1 cellular context compared by ENCODE assay signal in the genomic region with DNA sequence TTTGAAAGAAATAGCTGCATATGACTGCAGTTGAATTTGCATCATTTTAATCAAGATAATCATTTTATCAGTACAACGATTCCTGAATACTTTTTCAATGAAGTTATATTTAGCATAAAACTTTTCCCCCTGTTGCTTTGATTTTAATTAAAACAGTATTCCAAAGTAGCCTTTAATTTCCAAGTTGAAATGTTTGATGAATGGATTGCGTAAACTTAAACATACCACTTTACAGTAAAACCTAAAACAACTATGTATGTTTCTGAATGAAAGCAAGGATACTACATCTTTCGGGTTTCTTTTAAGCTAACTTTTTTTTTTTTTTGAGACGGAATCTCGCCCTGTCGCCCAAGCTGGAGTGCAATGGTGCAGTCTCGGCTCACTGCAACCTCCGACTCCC.
TF ChIP-seq lines count a peak whose summit lies in the region.

No MANE protein-coding gene starts in this region.

TF ChIP-seq in WTC11, 78 proteins besides CTCF, POLR2A, EP300 and RAD21 (continued from another document):
- TF ChIP-seq, protein P1, sequence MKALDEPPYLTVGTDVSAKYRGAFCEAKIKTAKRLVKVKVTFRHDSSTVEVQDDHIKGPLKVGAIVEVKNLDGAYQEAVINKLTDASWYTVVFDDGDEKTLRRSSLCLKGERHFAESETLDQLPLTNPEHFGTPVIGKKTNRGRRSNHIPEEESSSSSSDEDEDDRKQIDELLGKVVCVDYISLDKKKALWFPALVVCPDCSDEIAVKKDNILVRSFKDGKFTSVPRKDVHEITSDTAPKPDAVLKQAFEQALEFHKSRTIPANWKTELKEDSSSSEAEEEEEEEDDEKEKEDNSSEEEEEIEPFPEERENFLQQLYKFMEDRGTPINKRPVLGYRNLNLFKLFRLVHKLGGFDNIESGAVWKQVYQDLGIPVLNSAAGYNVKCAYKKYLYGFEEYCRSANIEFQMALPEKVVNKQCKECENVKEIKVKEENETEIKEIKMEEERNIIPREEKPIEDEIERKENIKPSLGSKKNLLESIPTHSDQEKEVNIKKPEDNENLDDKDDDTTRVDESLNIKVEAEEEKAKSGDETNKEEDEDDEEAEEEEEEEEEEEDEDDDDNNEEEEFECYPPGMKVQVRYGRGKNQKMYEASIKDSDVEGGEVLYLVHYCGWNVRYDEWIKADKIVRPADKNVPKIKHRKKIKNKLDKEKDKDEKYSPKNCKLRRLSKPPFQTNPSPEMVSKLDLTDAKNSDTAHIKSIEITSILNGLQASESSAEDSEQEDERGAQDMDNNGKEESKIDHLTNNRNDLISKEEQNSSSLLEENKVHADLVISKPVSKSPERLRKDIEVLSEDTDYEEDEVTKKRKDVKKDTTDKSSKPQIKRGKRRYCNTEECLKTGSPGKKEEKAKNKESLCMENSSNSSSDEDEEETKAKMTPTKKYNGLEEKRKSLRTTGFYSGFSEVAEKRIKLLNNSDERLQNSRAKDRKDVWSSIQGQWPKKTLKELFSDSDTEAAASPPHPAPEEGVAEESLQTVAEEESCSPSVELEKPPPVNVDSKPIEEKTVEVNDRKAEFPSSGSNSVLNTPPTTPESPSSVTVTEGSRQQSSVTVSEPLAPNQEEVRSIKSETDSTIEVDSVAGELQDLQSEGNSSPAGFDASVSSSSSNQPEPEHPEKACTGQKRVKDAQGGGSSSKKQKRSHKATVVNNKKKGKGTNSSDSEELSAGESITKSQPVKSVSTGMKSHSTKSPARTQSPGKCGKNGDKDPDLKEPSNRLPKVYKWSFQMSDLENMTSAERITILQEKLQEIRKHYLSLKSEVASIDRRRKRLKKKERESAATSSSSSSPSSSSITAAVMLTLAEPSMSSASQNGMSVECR (CRISPR knock-in tag; IDR thresholded peaks at IDR 0.05; ENCODE audit: borderline replicate concordance): no peak
- TF ChIP-seq ZBTB21 (CRISPR knock-in tag; IDR thresholded peaks at IDR 0.05; ENCODE audit: borderline replicate concordance) (no peak), GTF2I (CRISPR knock-in tag; conservative IDR thresholded peaks at IDR 0.05) (no peak), CBFB (CRISPR knock-in tag; IDR thresholded peaks at IDR 0.05; ENCODE audit: low read depth) (no peak)
- TF ChIP-seq, protein P2, sequence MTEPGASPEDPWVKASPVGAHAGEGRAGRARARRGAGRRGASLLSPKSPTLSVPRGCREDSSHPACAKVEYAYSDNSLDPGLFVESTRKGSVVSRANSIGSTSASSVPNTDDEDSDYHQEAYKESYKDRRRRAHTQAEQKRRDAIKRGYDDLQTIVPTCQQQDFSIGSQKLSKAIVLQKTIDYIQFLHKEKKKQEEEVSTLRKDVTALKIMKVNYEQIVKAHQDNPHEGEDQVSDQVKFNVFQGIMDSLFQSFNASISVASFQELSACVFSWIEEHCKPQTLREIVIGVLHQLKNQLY (CRISPR knock-in tag; IDR thresholded peaks at IDR 0.05): no peak
- TF ChIP-seq, protein P3, sequence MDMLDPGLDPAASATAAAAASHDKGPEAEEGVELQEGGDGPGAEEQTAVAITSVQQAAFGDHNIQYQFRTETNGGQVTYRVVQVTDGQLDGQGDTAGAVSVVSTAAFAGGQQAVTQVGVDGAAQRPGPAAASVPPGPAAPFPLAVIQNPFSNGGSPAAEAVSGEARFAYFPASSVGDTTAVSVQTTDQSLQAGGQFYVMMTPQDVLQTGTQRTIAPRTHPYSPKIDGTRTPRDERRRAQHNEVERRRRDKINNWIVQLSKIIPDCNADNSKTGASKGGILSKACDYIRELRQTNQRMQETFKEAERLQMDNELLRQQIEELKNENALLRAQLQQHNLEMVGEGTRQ (CRISPR knock-in tag; IDR thresholded peaks at IDR 0.05): no peak
- TF ChIP-seq, protein P4, sequence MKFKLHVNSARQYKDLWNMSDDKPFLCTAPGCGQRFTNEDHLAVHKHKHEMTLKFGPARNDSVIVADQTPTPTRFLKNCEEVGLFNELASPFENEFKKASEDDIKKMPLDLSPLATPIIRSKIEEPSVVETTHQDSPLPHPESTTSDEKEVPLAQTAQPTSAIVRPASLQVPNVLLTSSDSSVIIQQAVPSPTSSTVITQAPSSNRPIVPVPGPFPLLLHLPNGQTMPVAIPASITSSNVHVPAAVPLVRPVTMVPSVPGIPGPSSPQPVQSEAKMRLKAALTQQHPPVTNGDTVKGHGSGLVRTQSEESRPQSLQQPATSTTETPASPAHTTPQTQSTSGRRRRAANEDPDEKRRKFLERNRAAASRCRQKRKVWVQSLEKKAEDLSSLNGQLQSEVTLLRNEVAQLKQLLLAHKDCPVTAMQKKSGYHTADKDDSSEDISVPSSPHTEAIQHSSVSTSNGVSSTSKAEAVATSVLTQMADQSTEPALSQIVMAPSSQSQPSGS (CRISPR knock-in tag; IDR thresholded peaks at IDR 0.05; ENCODE audit: borderline replicate concordance, low read depth): no peak
- TF ChIP-seq, protein P5, sequence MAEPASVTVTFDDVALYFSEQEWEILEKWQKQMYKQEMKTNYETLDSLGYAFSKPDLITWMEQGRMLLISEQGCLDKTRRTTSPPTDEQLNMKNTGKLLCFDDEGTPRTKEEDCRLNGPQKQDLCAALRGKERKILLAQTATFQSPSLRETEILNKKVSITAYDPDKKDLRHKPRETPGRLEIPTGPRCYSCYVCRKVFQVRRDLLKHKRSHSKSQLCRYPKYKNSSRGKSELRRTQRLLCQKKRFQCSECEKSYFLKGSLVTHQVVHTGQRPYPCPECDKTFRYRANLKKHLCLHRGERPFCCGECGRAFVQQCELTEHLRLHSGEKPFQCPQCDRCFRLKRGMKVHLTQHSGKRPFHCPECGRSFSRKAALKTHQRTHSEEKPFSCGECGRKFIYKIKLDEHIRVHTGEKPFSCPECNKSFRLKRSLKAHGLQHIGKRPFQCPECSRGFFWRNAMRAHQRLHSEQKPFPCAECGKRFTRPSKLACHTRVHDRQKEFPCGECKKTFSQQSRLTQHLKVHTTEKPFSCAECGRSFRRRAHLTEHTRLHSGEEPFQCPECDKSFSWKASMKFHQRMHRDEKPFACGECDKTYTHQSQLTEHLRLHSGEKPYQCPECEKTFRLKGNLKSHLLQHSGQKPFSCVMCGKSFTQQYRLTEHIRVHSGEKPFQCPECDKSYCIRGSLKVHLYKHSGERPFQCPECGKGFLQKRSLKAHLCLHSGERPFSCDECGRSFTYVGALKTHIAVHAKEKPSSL (CRISPR knock-in tag; conservative IDR thresholded peaks at IDR 0.05): no peak
